8 cellular contexts compared by ENCODE assay signal in the genomic region with DNA sequence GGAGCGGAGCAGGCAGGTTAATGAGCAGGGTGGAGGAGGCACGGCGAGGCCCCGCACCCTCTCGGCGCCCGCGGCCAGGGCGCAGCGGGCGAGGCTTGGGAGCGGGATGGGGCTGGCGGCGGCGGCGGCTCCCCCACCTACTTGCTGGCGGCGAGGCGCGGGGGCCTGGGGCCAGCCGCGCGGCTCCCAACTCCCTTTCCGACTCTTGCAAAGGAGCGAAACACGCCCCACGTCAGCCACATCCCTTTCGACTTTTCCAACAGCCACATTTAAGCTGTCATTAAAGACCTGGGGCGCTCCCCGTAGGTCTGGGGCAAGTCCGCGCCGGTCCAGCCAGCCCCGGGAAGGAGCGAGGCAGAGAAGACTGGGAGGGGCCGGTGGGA. TPM values are rescaled to one million over a fixed set of nuclear protein-coding genes. Genes with fewer than 3 reads are reported as not detected.
DNase-seq lines count a peak whose midpoint lies in the region; ATAC-seq, FAIRE-seq and TF ChIP-seq lines count a peak whose summit lies in the region.

No MANE protein-coding gene starts in this region.

- peak overlapping the region in 1 of 7 donors; percentile 20 for H3K27ac Mint-ChIP-seq in CD14-positive monocyte

- no TSS peak for BruUV-seq in HepG2 (replicated peaks; lab: Mats Ljungman, UMichigan)

- CTCF ChIA-PET in HepG2 (lab: Yijun Ruan, JAX; ENCODE audit: low intra/inter-chr PET ratio, low total read pairs), result no interaction called here

- peaks cover 22% of the 10 kb centered on the region; the same call in 1 of the 2 replicates for H3K27me3 ChIP-seq in GM23248 (replicated peaks; ENCODE audit: insufficient read depth)
- no peaks in the 10 kb centered on the region for H3K27me3 ChIP-seq in RWPE2 (ENCODE audit: insufficient read depth, poor library complexity, severe bottlenecking)
- H3K27me3 ChIP-seq in HepG2 (ENCODE audit: control insufficient read depth in 1 of 2, insufficient read depth in 2 of 2, low read length in 2 of 2), result peaks cover 3 to 33% of the 10 kb centered on the region in 2 experiments; a peak in 4 of 5 replicates
- no peaks in the 10 kb centered on the region for H3K27me3 ChIP-seq in testis

- POLR2A ChIA-PET in HepG2 (lab: Yijun Ruan, JAX), result interaction anchor here (1.2 kb wide), 1 partner anchor 58 kb away, joined by 4 read pairs; no protein-coding TSS in a partner anchor

- H3K9ac ChIP-seq in GM23248 (peak overlapping the region; percentile 73), HepG2 (ENCODE audit: insufficient read depth, low read depth, low read length) (peak overlapping the region; percentile 70; the same call in 1 of the 2 replicates)

- TF ChIP-seq EP300 in HepG2 (IDR thresholded peaks at IDR 0.05; ENCODE audit: low read depth in 2 of 2, low read length in 2 of 2) (no peak), HepG2 (CRISPR knock-in tag; IDR thresholded peaks at IDR 0.05; ENCODE audit: borderline replicate concordance) (no peak)

- H3K4me3 Mint-ChIP-seq in CD14-positive monocyte, result peak overlapping the region; percentile 70 to 84

- H3K79me2 ChIP-seq in GM23248 (ENCODE audit: insufficient read depth) (peaks cover 25% of the 10 kb centered on the region), HepG2 (ENCODE audit: insufficient read depth, low read length) (no peaks in the 10 kb centered on the region)

- WGBS in GM23248 (ENCODE audit: low coverage in 1 of 2, low lambda C conversion rate in 2 of 2, missing lambda C conversion rate in 2 of 2), 2 experiments, result 0 to 2% methylated on average over 26 to 30 of the region's 36 CpGs
- 0% methylated on average over 2 of the region's 36 CpGs for WGBS in HepG2 (ENCODE audit: low lambda C conversion rate)
- WGBS in testis, 2 donors, result 1% methylated on average over 36 of the region's 36 CpGs; no CpG with 5 or more reads in 1 of the 2 donors

- TF ChIP-seq POLR2A in HepG2 (IDR thresholded peaks at IDR 0.05; ENCODE audit: insufficient read depth in 1 of 2, low read depth in 2 of 2, low read length in 2 of 2) (no peak), testis (IDR thresholded peaks at IDR 0.05) (no peak)

- no peak for TF ChIP-seq RAD21 in HepG2 (CRISPR knock-in tag; IDR thresholded peaks at IDR 0.05)

- peak; percentile 26 for ATAC-seq in RWPE2 (ENCODE audit: low read depth)
- peak; percentile 68 for ATAC-seq in HepG2
- no peak for ATAC-seq in GM18907 (IDR thresholded peaks at IDR 0.05; ENCODE audit: unreplicated experiment)
- ATAC-seq in HG03025 (IDR thresholded peaks at IDR 0.05; ENCODE audit: low FRiP score, unreplicated experiment), result no peak

- TF ChIP-seq CTCF in CD14-positive monocyte (IDR thresholded peaks at IDR 0.05), result no peak
- no peak for TF ChIP-seq CTCF in RWPE2 (IDR thresholded peaks at IDR 0.05; ENCODE audit: poor library complexity, severe bottlenecking)
- no peak for TF ChIP-seq CTCF in HepG2 (CRISPR knock-in tag; IDR thresholded peaks at IDR 0.05)
- no peak for TF ChIP-seq CTCF in testis (IDR thresholded peaks at IDR 0.05)

- H2AFZ ChIP-seq in GM23248 (peak overlapping the region; percentile 92), HepG2 (ENCODE audit: low read length) (no peak overlapping the region)

- H4K20me1 ChIP-seq in GM23248 (ENCODE audit: insufficient read depth) (0 out of 2 replicates have a peak, but pooled peaks cover 5% of the 10 kb centered on the region), HepG2 (ENCODE audit: insufficient read depth, low read length) (no peaks in the 10 kb centered on the region)

- DNase-seq in CD14-positive monocyte (ENCODE audit: low spot score), result no peak
- DNase-seq in GM23248, result peak; percentile 74
- DNase-seq in RWPE2 (ENCODE audit: low spot score), result no peak
- no peak for DNase-seq in HepG2 (ENCODE audit: low spot score)
- DNase-seq in testis, result no peak

- H3K4me1 ChIP-seq in GM23248 (ENCODE audit: insufficient read depth), result peaks cover 19% of the 10 kb centered on the region
- peaks cover 16% of the 10 kb centered on the region for H3K4me1 ChIP-seq in RWPE2 (ENCODE audit: insufficient read depth, poor library complexity, severe bottlenecking)
- peaks cover 36% of the 10 kb centered on the region for H3K4me1 ChIP-seq in HepG2 (ENCODE audit: insufficient read depth, low read length)
- H3K4me1 ChIP-seq in testis, result peaks cover 15% of the 10 kb centered on the region

- peaks cover 8 to 13% of the 10 kb centered on the region in 2 donors for H3K36me3 Mint-ChIP-seq in CD14-positive monocyte

- peaks cover 2 to 22% (median 9%) of the 10 kb centered on the region in 7 donors for H3K9me3 Mint-ChIP-seq in CD14-positive monocyte

- no peak for FAIRE-seq in HepG2 (lab: Jason Lieb, UNC)

- H3K4me1 Mint-ChIP-seq in CD14-positive monocyte, result peaks cover 34% of the 10 kb centered on the region

- H3F3A ChIP-seq in GM23248 (ENCODE audit: insufficient read depth), result peaks cover 6% of the 10 kb centered on the region; the same call in 1 of the 2 replicates

- H3K27ac ChIP-seq in GM23248 (peak overlapping the region; percentile 31; the same call in 1 of the 2 replicates), RWPE2 (ENCODE audit: poor library complexity, severe bottlenecking) (peak overlapping the region; percentile 93), cingulate gyrus (ENCODE audit: low read depth, low read length) (peak overlapping the region; percentile 19), HepG2 (ENCODE audit: extremely low read length, insufficient read depth, low read length) (no peak overlapping the region), testis (peak overlapping the region; percentile 39 to 66)

- H3K9me2 ChIP-seq in GM23248 (ENCODE audit: insufficient read depth), result no peaks in the 10 kb centered on the region

- no peaks in the 10 kb centered on the region for H3K36me3 ChIP-seq in GM23248 (ENCODE audit: low read depth)
- peaks cover 30% of the 10 kb centered on the region for H3K36me3 ChIP-seq in RWPE2 (ENCODE audit: low read depth)
- no peaks in the 10 kb centered on the region for H3K36me3 ChIP-seq in HepG2 (replicated peaks in 1 of 2; ENCODE audit: control insufficient read depth in 1 of 2, insufficient read depth in 2 of 2, low read length in 2 of 2)
- no peaks in the 10 kb centered on the region for H3K36me3 ChIP-seq in testis (ENCODE audit: low read depth, missing control alignments)

- H3K4me2 ChIP-seq in GM23248 (ENCODE audit: unreplicated experiment) (peak overlapping the region; percentile 81), HepG2 (ENCODE audit: low read depth, low read length) (peak overlapping the region; percentile 92)

- H3K4me3 ChIP-seq in GM23248, result peak overlapping the region; percentile 92
- peak overlapping the region; percentile 98 for H3K4me3 ChIP-seq in RWPE2 (ENCODE audit: severe bottlenecking)
- peak overlapping the region; percentile 73 to 78 (median 73) for H3K4me3 ChIP-seq in HepG2 (replicated peaks in 1 of 3; ENCODE audit: insufficient read depth in 1 of 3, low read depth in 2 of 3, low read length in 3 of 3)
- H3K4me3 ChIP-seq in testis, result peak overlapping the region; percentile 70 to 73

- H3K27me3 Mint-ChIP-seq in CD14-positive monocyte (ENCODE audit: low read depth in 3 of 3), result peaks cover 56 to 72% (median 70%) of the 10 kb centered on the region in 3 donors

- in situ Hi-C loops in GM23248 (cut with MboI), result no loop called here
- in situ Hi-C loops in HepG2 (cut with HindIII; ENCODE audit: extremely low pct_ligation_motif_present, low pct_unique_long_range_greater_than_20kb), result loop anchor here (25.0 kb wide), 1 partner anchor 112 kb away; no protein-coding TSS in a partner anchor

- no peaks in the 10 kb centered on the region for H3K9me3 ChIP-seq in GM23248 (ENCODE audit: low read depth)
- H3K9me3 ChIP-seq in RWPE2 (ENCODE audit: severe bottlenecking), result no peaks in the 10 kb centered on the region
- no peaks in the 10 kb centered on the region for H3K9me3 ChIP-seq in HepG2 (ENCODE audit: low read length)
- no peaks in the 10 kb centered on the region for H3K9me3 ChIP-seq in testis

- intact Hi-C loops in CD14-positive monocyte (cut with micrococcal nuclease) (no loop called here), HepG2 (cut with micrococcal nuclease; ENCODE audit: unreplicated experiment) (loop anchor here (5.0 kb wide), 1 partner anchor 62 kb away; no protein-coding TSS in a partner anchor), testis (cut with DNase I; ENCODE audit: low total_unique reads) (no loop called here)

TF ChIP-seq in HepG2, 621 proteins besides CTCF, POLR2A, EP300 and RAD21 (continues in another document):
- TF ChIP-seq HMG20B (CRISPR knock-in tag; conservative IDR thresholded peaks at IDR 0.05) (no peak), ZNF777 (CRISPR knock-in tag; IDR thresholded peaks at IDR 0.05) (0 out of 2 replicates have a peak, but pooled peaks have one; percentile 0), GATA4 (IDR thresholded peaks at IDR 0.05; ENCODE audit: borderline replicate concordance, low read depth) (no peak), SRY (CRISPR knock-in tag; IDR thresholded peaks at IDR 0.05) (0 out of 2 replicates have a peak, but pooled peaks have one; percentile 13)

RNA-seq across cellular contexts. Expression of a gene that starts 0.7 kb away (rescaled TPM):
- polyA plus RNA-seq in CD14-positive monocyte (not detected), GM23248 (2016; fragmentation: Nextera tagmentation; extraction: Ambion mirVana) (5.0 and 5.7 TPM in 2 replicates), HepG2 (2011; rRNA removed) (2.5 and 2.7 TPM in 2 replicates), testis (ENCODE audit: insufficient read depth, low read depth, low replicate concordance) (13.1 TPM)
- 14.9 and 17.9 TPM in 2 replicates for total RNA-seq in GM23248 (2014; rRNA removed; shearing (Covaris generic))
- total RNA-seq in HepG2 (2016; rRNA removed; fragmentation: Illumina TruSeq; extraction: Trizol) (4.5 and 6.8 TPM in 2 replicates), testis (10 to 100 TPM; 19.6 to 19.9 TPM)
- 1.2 and 1.3 TPM in 2 replicates for total RNA-seq in HepG2 (2016; cell fraction: cytosol; rRNA removed; fragmentation: Illumina TruSeq; extraction: Trizol; ENCODE audit: low read depth)
- total RNA-seq in HepG2 (2016; cell fraction: insoluble cytoplasmic fraction; rRNA removed; fragmentation: Illumina TruSeq; extraction: Trizol), result 4.7 and 5.9 TPM in 2 replicates
- total RNA-seq in HepG2 (2016; cell fraction: membrane; rRNA removed; fragmentation: Illumina TruSeq; extraction: Trizol), result 3.6 TPM in 2 replicates
- 5.6 and 7.3 TPM in 2 replicates for total RNA-seq in HepG2 (2016; cell fraction: nucleus; rRNA removed; fragmentation: Illumina TruSeq; extraction: Trizol)
- polyA plus RNA-seq in HepG2 (2011; cell fraction: cytosol; rRNA removed), result 1.6 and 2.1 TPM in 2 replicates
- polyA plus RNA-seq in HepG2 (2011; cell fraction: nucleus; rRNA removed), result 5.0 and 6.6 TPM in 2 replicates
- polyA plus RNA-seq in HepG2 (2012), result 3.6 and 4.4 TPM in 2 replicates
- polyA plus RNA-seq in HepG2 (2016; cell fraction: cytosol; fragmentation: Illumina TruSeq; extraction: Trizol; ENCODE audit: low read depth), result 0.93 and 1.1 TPM in 2 replicates
- polyA plus RNA-seq in HepG2 (2016; cell fraction: insoluble cytoplasmic fraction; fragmentation: Illumina TruSeq; extraction: Trizol; ENCODE audit: low read depth), result 4.7 and 7.0 TPM in 2 replicates
- 2.7 and 2.9 TPM in 2 replicates for polyA plus RNA-seq in HepG2 (2016; cell fraction: membrane; fragmentation: Illumina TruSeq; extraction: Trizol; ENCODE audit: low read depth)
- 5.4 and 5.7 TPM in 2 replicates for polyA plus RNA-seq in HepG2 (2016; cell fraction: nucleus; fragmentation: Illumina TruSeq; extraction: Trizol; ENCODE audit: insufficient read depth, low read depth)
- polyA minus RNA-seq in HepG2 (2011; rRNA and poly(A)+ RNA removed; ENCODE audit: low replicate concordance), result 10.7 and 12.3 TPM in 2 replicates
- 3.1 and 4.3 TPM in 2 replicates for polyA minus RNA-seq in HepG2 (2011; cell fraction: cytosol; rRNA and poly(A)+ RNA removed)
- polyA minus RNA-seq in HepG2 (2011; cell fraction: nucleus; rRNA and poly(A)+ RNA removed), result 16.1 and 17.7 TPM in 2 replicates

Comparison
In these comparisons a context has a peak if more than half of its experiments do, and no peak if none do; other contexts are left out.
1. ATAC-seq: peak in RWPE2 (single experiment) and HepG2 (single experiment); none in GM18907 (single experiment) and HG03025 (single experiment).
2. Peak in every context shown above with its lines, with median percentiles within 50 percentile points of each other: H3K4me3 ChIP-seq.